In genomic region chr6:38679668-38680067, GRCh38 we compare ENCODE assay signal across 9 cellular contexts. TPM values are rescaled to one million over a fixed set of nuclear protein-coding genes. Genes with fewer than 3 reads are reported as not detected.
"Had no signal": no experiment of that assay in that cellular context is flagged by ENCODE, and none has a peak within 500 bp of the region (broad histone marks: within the 10 kb centered on the region; RNA-seq: fewer than 3 reads in every experiment).

No MANE protein-coding gene starts in this region.

- FAIRE-seq: G401.6, GM12878, GM12891, GM12892, GM18507, GM19239 had no signal

- H3K4me3 ChIP-seq: GM12878 had no signal

- ATAC-seq: GM12878 had no signal

- DNase-seq: GDM1, GF-D8 had no signal

RNA-seq across cellular contexts. Expression of gene DNAH8, which starts 35.4 kb away (rescaled TPM):
- total RNA-seq: G401 had no signal
